Comparison of ENCODE assay signal across 17 cellular contexts in the genomic region with DNA sequence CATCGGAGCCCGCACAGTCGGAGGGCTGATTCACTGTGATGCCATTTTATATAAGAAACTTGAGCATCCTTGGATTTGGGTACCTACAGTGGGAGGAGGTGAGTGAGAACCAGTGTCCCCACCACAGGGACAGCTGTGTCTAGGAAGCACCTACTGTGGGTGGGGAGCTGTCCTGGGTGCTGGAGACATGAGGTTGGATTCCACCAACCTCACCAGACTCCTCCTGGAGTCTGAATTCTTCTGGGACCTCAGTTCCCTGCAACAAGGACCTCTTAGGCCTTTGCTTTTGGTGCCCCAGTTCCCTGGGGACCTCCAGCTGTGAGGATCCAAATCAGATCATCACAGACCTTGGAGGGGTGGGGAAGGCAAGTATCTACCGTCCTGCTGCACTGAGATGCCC.
"Had no signal": no experiment of that assay in that cellular context is flagged by ENCODE, and none has a peak within 500 bp of the region (broad histone marks: within the 10 kb centered on the region; RNA-seq: fewer than 3 reads in every experiment).

No MANE protein-coding gene starts in this region.

- H3K9me3 ChIP-seq: neutrophil, sigmoid colon, stomach, uterus had no signal

- H3K27ac ChIP-seq: foreskin keratinocyte, neutrophil, skin epidermis had no signal

- H3K36me3 ChIP-seq: neutrophil, sigmoid colon, stomach, uterus had no signal

- DNase-seq: dermis blood vessel endothelial cell; erythroblast; foreskin keratinocyte; left colon; left ventricle myocardium superior; mesenchymal stem cell; naive B cell; sigmoid colon; stimulated activated CD4-positive, alpha-beta T cell treated with anti-CD3 and anti-CD28 coated beads, Interleukin-2, amount 100 ng/mL, for 24 hours; stimulated activated CD4-positive, alpha-beta T cell treated with anti-CD3 and anti-CD28 coated beads, Interleukin-4, amount 100 ng/mL, for 4 hours; stimulated activated naive B cell treated with anti-CD40 and anti-IgM and Interleukin-4, amounts not matched to agents 10 μg/mL and 1 μg/mL and 100 μg/mL, for 72 hours; stomach; substantia nigra; uterus had no signal

- H3K27me3 ChIP-seq: foreskin keratinocyte, neutrophil, uterus had no signal

- ATAC-seq: foreskin keratinocyte; left colon; left ventricle myocardium superior; stimulated activated naive B cell treated with anti-CD40 and anti-IgM and Interleukin-4, amounts not matched to agents 10 μg/mL and 1 μg/mL and 100 μg/mL, for 72 hours had no signal

- H3K4me3 ChIP-seq: lung, sigmoid colon, skin epidermis, stomach, uterus had no signal

- H3K4me1 ChIP-seq: foreskin keratinocyte, uterus had no signal
